Comparison of ENCODE assay signal across 20 cellular contexts in genomic region chr12:58887071-58887470, GRCh38. TPM values are rescaled to one million over a fixed set of nuclear protein-coding genes. Genes with fewer than 3 reads are reported as not detected.
DNase-seq lines count a peak whose midpoint lies in the region; ATAC-seq, FAIRE-seq and TF ChIP-seq lines count a peak whose summit lies in the region.
"Had no signal": no experiment of that assay in that cellular context is flagged by ENCODE, and none has a peak within 500 bp of the region (broad histone marks: within the 10 kb centered on the region; RNA-seq: fewer than 3 reads in every experiment).

No MANE protein-coding gene starts in this region.

- CTCF ChIA-PET in MCF 10A (lab: Yijun Ruan, JAX) (interaction anchor here (0.7 kb wide), 1 partner anchor 140 kb away, joined by 4 read pairs; no protein-coding TSS in a partner anchor), HepG2 (lab: Yijun Ruan, JAX; ENCODE audit: low intra/inter-chr PET ratio, low total read pairs) (no interaction called here)
- CTCF ChIA-PET in activated CD4-positive, alpha-beta memory T cell treated with anti-CD3 and anti-CD28 coated beads, Interleukin-2, amount 10 ng/mL, durations not matched to agents 7 days and 5 days (lab: Charles Lee), result no interaction called here

- H3K36me3 ChIP-seq in SK-N-MC (ENCODE audit: insufficient read depth, low read length) (peaks cover 77% of the 10 kb centered on the region), HepG2 (replicated peaks in 1 of 2; ENCODE audit: control insufficient read depth in 1 of 2, insufficient read depth in 2 of 2, low read length in 2 of 2) (peaks cover 3 to 33% of the 10 kb centered on the region in 2 experiments; a peak in 3 of 5 replicates)

- BruUV-seq in MCF 10A (replicated peaks; lab: Mats Ljungman, UMichigan), result no TSS peak
- BruUV-seq in HepG2 (replicated peaks; lab: Mats Ljungman, UMichigan), result no TSS peak

- POLR2A ChIA-PET in MCF 10A (lab: Yijun Ruan, JAX) (interaction anchor here (0.6 to 7.8 kb wide), 12 partner anchors 9 to 708 kb away, joined by 3 to 76 read pairs (median 10); partner anchors contain the start of gene LRIG3), HepG2 (lab: Yijun Ruan, JAX) (no interaction called here)
- POLR2A ChIA-PET in activated CD4-positive, alpha-beta memory T cell treated with anti-CD3 and anti-CD28 coated beads, Interleukin-2, amount 10 ng/mL, durations not matched to agents 7 days and 5 days (lab: Charles Lee), result no interaction called here

- H3K4me1 ChIP-seq in HepG2 (ENCODE audit: insufficient read depth, low read length), result no peaks in the 10 kb centered on the region

- DNase-seq in SK-N-MC (ENCODE audit: low read depth, low spot score), result peak; percentile 61
- no peak for DNase-seq in MCF 10A (ENCODE audit: unreplicated experiment)
- no peak for DNase-seq in HepG2 (ENCODE audit: low spot score)
- no peak for DNase-seq in activated CD4-positive, alpha-beta memory T cell treated with anti-CD3 and anti-CD28 coated beads, Interleukin-2, amount 10 ng/mL, durations not matched to agents 7 days and 5 days
- DNase-seq: ACHN; C1 segment of cervical spinal cord; CD8-positive, alpha-beta memory T cell; DMS79 treated with DMSO at 0.1 percent for 48 hours; H9; MG63; NCI-H1694 treated with DMSO at 0.1 percent for 48 hours; NCI-H2107; NCI-H510A treated with DMSO at 0.1 percent for 48 hours; NCI-H774; PC-3; SIG-M5 had no signal

- H3K9ac ChIP-seq in SK-N-MC (ENCODE audit: insufficient read length) (peak overlapping the region; percentile 16), HepG2 (ENCODE audit: insufficient read depth, low read depth, low read length) (no peak overlapping the region)

- H3K79me2 ChIP-seq in HepG2 (ENCODE audit: insufficient read depth, low read length), result no peaks in the 10 kb centered on the region

- H3K27ac ChIP-seq in SK-N-MC, result peak overlapping the region; percentile 83
- H3K27ac ChIP-seq in HepG2 (ENCODE audit: extremely low read length, insufficient read depth, low read length), result no peak overlapping the region
- peak overlapping the region in 11 of 21 experiments; percentile 2 to 77 (median 43) for H3K27ac ChIP-seq in skin epidermis
- H3K27ac ChIP-seq: RWPE1 had no signal

- peaks cover 11% of the 10 kb centered on the region for H3K4me1 Mint-ChIP-seq in MCF 10A (ENCODE audit: insufficient read depth, unreplicated experiment)
- no peaks in the 10 kb centered on the region for H3K4me1 Mint-ChIP-seq in activated CD4-positive, alpha-beta memory T cell treated with anti-CD3 and anti-CD28 coated beads, Interleukin-2, amount 10 ng/mL, durations not matched to agents 7 days and 5 days
- H3K4me1 Mint-ChIP-seq: CD8-positive, alpha-beta memory T cell had no signal

- intact Hi-C loops in MCF 10A (cut with micrococcal nuclease) (no loop called here), HepG2 (cut with micrococcal nuclease; ENCODE audit: unreplicated experiment) (no loop called here)

- FAIRE-seq in HepG2 (lab: Jason Lieb, UNC), result no peak

- TF ChIP-seq RAD21 in HepG2 (CRISPR knock-in tag; IDR thresholded peaks at IDR 0.05), result no peak

- H3K27ac Mint-ChIP-seq in MCF 10A (ENCODE audit: low read depth, unreplicated experiment), result peak overlapping the region; percentile 80
- no peak overlapping the region for H3K27ac Mint-ChIP-seq in activated CD4-positive, alpha-beta memory T cell treated with anti-CD3 and anti-CD28 coated beads, Interleukin-2, amount 10 ng/mL, durations not matched to agents 7 days and 5 days
- H3K27ac Mint-ChIP-seq: CD8-positive, alpha-beta memory T cell; H9 had no signal

- ATAC-seq in HepG2, result no peak
- ATAC-seq in HG03354 (IDR thresholded peaks at IDR 0.05; ENCODE audit: poor library complexity, severe bottlenecking, unreplicated experiment), result no peak
- no peak for ATAC-seq in GM21576 (IDR thresholded peaks at IDR 0.05; ENCODE audit: unreplicated experiment)
- ATAC-seq: PC-3 had no signal

- H3K4me2 ChIP-seq in HepG2 (ENCODE audit: low read depth, low read length), result no peak overlapping the region

- TF ChIP-seq EP300 in HepG2 (IDR thresholded peaks at IDR 0.05; ENCODE audit: low read depth in 2 of 2, low read length in 2 of 2) (no peak), HepG2 (CRISPR knock-in tag; IDR thresholded peaks at IDR 0.05; ENCODE audit: borderline replicate concordance) (no peak)

- H3K9me3 ChIP-seq in SK-N-MC (ENCODE audit: low read depth, low read length) (no peaks in the 10 kb centered on the region), HepG2 (ENCODE audit: low read length) (no peaks in the 10 kb centered on the region)
- H3K9me3 ChIP-seq: MG63 had no signal

- TF ChIP-seq POLR2A in HepG2 (IDR thresholded peaks at IDR 0.05; ENCODE audit: insufficient read depth in 1 of 2, low read depth in 2 of 2, low read length in 2 of 2), result no peak

- H3K4me3 ChIP-seq in SK-N-MC, result peak overlapping the region; percentile 28
- H3K4me3 ChIP-seq in HepG2 (replicated peaks in 1 of 3; ENCODE audit: insufficient read depth in 1 of 3, low read depth in 2 of 3, low read length in 3 of 3), result no peak overlapping the region
- H3K4me3 ChIP-seq in skin epidermis, result no peak overlapping the region
- H3K4me3 ChIP-seq: MG63 had no signal

- H3K27me3 ChIP-seq in HepG2 (ENCODE audit: control insufficient read depth in 1 of 2, insufficient read depth in 2 of 2, low read length in 2 of 2), result no peaks in the 10 kb centered on the region
- H3K27me3 ChIP-seq: MG63 had no signal

- no peak overlapping the region for H3K4me3 Mint-ChIP-seq in MCF 10A (ENCODE audit: unreplicated experiment)
- H3K4me3 Mint-ChIP-seq in activated CD4-positive, alpha-beta memory T cell treated with anti-CD3 and anti-CD28 coated beads, Interleukin-2, amount 10 ng/mL, durations not matched to agents 7 days and 5 days, result no peak overlapping the region
- H3K4me3 Mint-ChIP-seq: CD8-positive, alpha-beta memory T cell; H9 had no signal

- in situ Hi-C loops in HepG2 (cut with HindIII; ENCODE audit: extremely low pct_ligation_motif_present, low pct_unique_long_range_greater_than_20kb), result no loop called here

- H4K20me1 ChIP-seq in HepG2 (ENCODE audit: insufficient read depth, low read length), result no peaks in the 10 kb centered on the region

- H2AFZ ChIP-seq in HepG2 (ENCODE audit: low read length), result no peak overlapping the region

- no peak for TF ChIP-seq CTCF in MCF 10A (IDR thresholded peaks at IDR 0.05; ENCODE audit: unreplicated experiment)
- TF ChIP-seq CTCF in HepG2 (CRISPR knock-in tag; IDR thresholded peaks at IDR 0.05), result no peak

- WGBS in HepG2 (ENCODE audit: low lambda C conversion rate), result 95% methylated on average over 6 of the region's 6 CpGs

- H3K36me3 Mint-ChIP-seq in MCF 10A (ENCODE audit: insufficient read depth, unreplicated experiment), result peaks cover 93% of the 10 kb centered on the region
- no peaks in the 10 kb centered on the region for H3K36me3 Mint-ChIP-seq in activated CD4-positive, alpha-beta memory T cell treated with anti-CD3 and anti-CD28 coated beads, Interleukin-2, amount 10 ng/mL, durations not matched to agents 7 days and 5 days (ENCODE audit: low read depth)
- H3K36me3 Mint-ChIP-seq: CD8-positive, alpha-beta memory T cell had no signal

- no peaks in the 10 kb centered on the region for H3K9me3 Mint-ChIP-seq in MCF 10A (ENCODE audit: unreplicated experiment)
- H3K9me3 Mint-ChIP-seq in activated CD4-positive, alpha-beta memory T cell treated with anti-CD3 and anti-CD28 coated beads, Interleukin-2, amount 10 ng/mL, durations not matched to agents 7 days and 5 days, result no peaks in the 10 kb centered on the region
- H3K9me3 Mint-ChIP-seq: H9 had no signal

- H3K27me3 Mint-ChIP-seq in MCF 10A (ENCODE audit: insufficient read depth, unreplicated experiment), result no peaks in the 10 kb centered on the region
- H3K27me3 Mint-ChIP-seq in activated CD4-positive, alpha-beta memory T cell treated with anti-CD3 and anti-CD28 coated beads, Interleukin-2, amount 10 ng/mL, durations not matched to agents 7 days and 5 days, result no peaks in the 10 kb centered on the region

TF ChIP-seq in HepG2, 621 proteins besides CTCF, POLR2A, EP300 and RAD21:
- TF ChIP-seq CCDC6 (CRISPR knock-in tag; IDR thresholded peaks at IDR 0.05) (no peak), JUNB (CRISPR knock-in tag; IDR thresholded peaks at IDR 0.05; ENCODE audit: borderline replicate concordance) (no peak), SRSF4 (IDR thresholded peaks at IDR 0.05; ENCODE audit: low read depth, low read length, poor library complexity, severe bottlenecking) (no peak), U2AF1 (optimal IDR thresholded peaks at IDR 0.05; ENCODE audit: low read depth, low read length) (no peak), ZNF160 (CRISPR knock-in tag; IDR thresholded peaks at IDR 0.05) (no peak), ZNF430 (CRISPR knock-in tag; IDR thresholded peaks at IDR 0.05) (no peak), ZNF878 (CRISPR knock-in tag; IDR thresholded peaks at IDR 0.05) (no peak), PPARG (CRISPR knock-in tag; conservative IDR thresholded peaks at IDR 0.05) (no peak), CEBPB (IDR thresholded peaks at IDR 0.05; ENCODE audit: borderline replicate concordance, low read depth, low read length) (peak; percentile 51; the same call in 1 of the 2 replicates)

RNA-seq across cellular contexts. Expression of gene LRIG3, which starts 33.2 kb away (rescaled TPM):
- total RNA-seq in MCF 10A (2022) (26.5 and 41.5 TPM in 2 replicates), HepG2 (2016; rRNA removed; fragmentation: Illumina TruSeq; extraction: Trizol) (9.9 and 17.4 TPM in 2 replicates)
- total RNA-seq in HepG2 (2016; cell fraction: cytosol; rRNA removed; fragmentation: Illumina TruSeq; extraction: Trizol; ENCODE audit: low read depth), result 2.5 and 3.0 TPM in 2 replicates
- 9.0 and 13.5 TPM in 2 replicates for total RNA-seq in HepG2 (2016; cell fraction: insoluble cytoplasmic fraction; rRNA removed; fragmentation: Illumina TruSeq; extraction: Trizol)
- 5.6 and 5.9 TPM in 2 replicates for total RNA-seq in HepG2 (2016; cell fraction: membrane; rRNA removed; fragmentation: Illumina TruSeq; extraction: Trizol)
- 29.0 and 31.5 TPM in 2 replicates for total RNA-seq in HepG2 (2016; cell fraction: nucleus; rRNA removed; fragmentation: Illumina TruSeq; extraction: Trizol)
- 7.7 TPM in 2 replicates for polyA plus RNA-seq in HepG2 (2011; rRNA removed)
- 5.6 and 6.5 TPM in 2 replicates for polyA plus RNA-seq in HepG2 (2011; cell fraction: cytosol; rRNA removed)
- 6.5 and 6.7 TPM in 2 replicates for polyA plus RNA-seq in HepG2 (2011; cell fraction: nucleus; rRNA removed)
- 7.2 and 7.6 TPM in 2 replicates for polyA plus RNA-seq in HepG2 (2012)
- polyA plus RNA-seq in HepG2 (2016; cell fraction: cytosol; fragmentation: Illumina TruSeq; extraction: Trizol; ENCODE audit: low read depth), result 0.49 and 0.58 TPM in 2 replicates
- polyA plus RNA-seq in HepG2 (2016; cell fraction: insoluble cytoplasmic fraction; fragmentation: Illumina TruSeq; extraction: Trizol; ENCODE audit: low read depth), result 4.9 and 6.3 TPM in 2 replicates
- 0.96 and 1.0 TPM in 2 replicates for polyA plus RNA-seq in HepG2 (2016; cell fraction: membrane; fragmentation: Illumina TruSeq; extraction: Trizol; ENCODE audit: low read depth)
- 10.9 and 12.4 TPM in 2 replicates for polyA plus RNA-seq in HepG2 (2016; cell fraction: nucleus; fragmentation: Illumina TruSeq; extraction: Trizol; ENCODE audit: insufficient read depth, low read depth)
- polyA minus RNA-seq in HepG2 (2011; rRNA and poly(A)+ RNA removed; ENCODE audit: low replicate concordance), result 16.2 and 25.7 TPM in 2 replicates
- polyA minus RNA-seq in HepG2 (2011; cell fraction: cytosol; rRNA and poly(A)+ RNA removed), result 6.6 and 7.4 TPM in 2 replicates
- 51.0 and 58.3 TPM in 2 replicates for polyA minus RNA-seq in HepG2 (2011; cell fraction: nucleus; rRNA and poly(A)+ RNA removed)
- total RNA-seq in activated CD4-positive, alpha-beta memory T cell treated with anti-CD3 and anti-CD28 coated beads, Interleukin-2, amount 10 ng/mL, durations not matched to agents 7 days and 5 days, result under 1 TPM; 0.08 to 0.18 TPM
- polyA plus RNA-seq: CD8-positive, alpha-beta memory T cell had no signal
